Comparison of ENCODE assay signal across 8 cellular contexts in the genomic region with DNA sequence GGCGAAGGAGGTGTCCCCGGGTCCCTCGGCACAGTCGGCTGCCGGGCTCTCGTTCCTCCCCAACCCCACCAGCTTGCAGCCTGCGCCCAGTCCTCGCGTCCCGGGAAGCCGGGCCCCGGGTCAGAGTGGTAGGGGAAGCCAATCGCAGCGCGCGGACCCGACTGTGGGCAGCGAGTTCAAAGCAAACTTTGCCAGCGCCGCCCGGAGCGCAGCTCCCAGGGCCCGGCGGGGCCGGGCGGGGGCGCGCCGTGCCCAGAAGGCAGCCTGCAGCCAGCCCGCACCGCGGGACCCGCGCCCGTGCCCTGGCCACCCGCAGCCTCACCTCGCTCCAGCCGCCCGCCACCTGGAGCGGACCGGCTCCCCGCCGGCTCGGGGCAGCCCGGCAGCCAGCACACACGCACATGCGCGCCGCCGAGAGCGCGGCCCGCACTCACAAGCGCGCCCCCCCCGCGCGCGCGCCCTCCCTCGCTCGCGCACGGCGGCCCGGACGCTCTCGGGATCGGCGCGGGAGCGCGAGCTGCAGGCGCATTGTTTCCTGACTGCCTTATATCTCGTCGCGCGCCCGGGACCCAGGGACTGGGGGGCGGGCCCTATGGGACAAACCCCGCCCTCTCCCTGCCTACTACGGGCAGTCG. TPM values are rescaled to one million over a fixed set of nuclear protein-coding genes. Genes with fewer than 3 reads are reported as not detected.
A peak's percentile ranks its signal among the peaks of the same experiment; 100 is the strongest.
DNase-seq lines count a peak whose midpoint lies in the region; ATAC-seq and TF ChIP-seq lines count a peak whose summit lies in the region.

A gene with protein sequence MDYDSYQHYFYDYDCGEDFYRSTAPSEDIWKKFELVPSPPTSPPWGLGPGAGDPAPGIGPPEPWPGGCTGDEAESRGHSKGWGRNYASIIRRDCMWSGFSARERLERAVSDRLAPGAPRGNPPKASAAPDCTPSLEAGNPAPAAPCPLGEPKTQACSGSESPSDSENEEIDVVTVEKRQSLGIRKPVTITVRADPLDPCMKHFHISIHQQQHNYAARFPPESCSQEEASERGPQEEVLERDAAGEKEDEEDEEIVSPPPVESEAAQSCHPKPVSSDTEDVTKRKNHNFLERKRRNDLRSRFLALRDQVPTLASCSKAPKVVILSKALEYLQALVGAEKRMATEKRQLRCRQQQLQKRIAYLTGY (minus strand): TSS at position 432 of the 635 bp plus-strand sequence. CDS start 483 bp downstream, outside the sequence.

- no peak within 1 kb of the TSS for H3K9ac ChIP-seq in IMR-90 (ENCODE audit: low read depth, low read length)

- intact Hi-C loops in IMR-90 (cut with micrococcal nuclease) = loop anchor here (1.0 to 5.0 kb wide), 3 partner anchors 55 to 85 kb away; no protein-coding TSS in a partner anchor
- intact Hi-C loops in Right ventricle myocardium superior (cut with DNase I) = loop anchor here (2.0 kb wide), 1 partner anchor 85 kb away; no protein-coding TSS in a partner anchor
- intact Hi-C loops in ovary (cut with DNase I) = loop anchor here in 2 of 4 donors (5.0 kb wide), 1 partner anchor 84 kb away; no protein-coding TSS in a partner anchor

- H3K4me2 ChIP-seq in IMR-90 (ENCODE audit: low read depth, low read length) = peak within 1 kb of the TSS; percentile 92

- no peak within 1 kb of the TSS for H3K27ac Mint-ChIP-seq in activated naive CD4-positive, alpha-beta T cell treated with anti-CD3 and anti-CD28 coated beads, Interleukin-2, amount 10 ng/mL, durations not matched to agents 7 days and 5 days
- H3K27ac Mint-ChIP-seq in type B pancreatic cell = peak within 1 kb of the TSS; percentile 69

- no peak within 1 kb of the TSS for H2AK5ac ChIP-seq in IMR-90 (ENCODE audit: low read depth, low read length)

- H2AFZ ChIP-seq in IMR-90 (replicated peaks; ENCODE audit: low read length, poor library complexity) = peak within 1 kb of the TSS; percentile 81

- in situ Hi-C loops in IMR-90 (cut with MboI; ENCODE audit: low sequenced_read_pairs) = no loop called here

- DNase-seq in DMS53 treated with DMSO at 0.1 percent for 48 hours (lab: John Stamatoyannopoulos, UW; ENCODE audit: unreplicated experiment) (peak; percentile 83), IMR-90 (peak; percentile 60), SJSA1 (ENCODE audit: low read depth in 1 of 2, low spot score in 2 of 2) (peak; percentile 74 to 77), Right ventricle myocardium superior (peak; percentile 81), ovary (peak in 4 of 5 donors; percentile 17 to 59 (median 43)), type B pancreatic cell (ENCODE audit: extremely low spot score, unreplicated experiment) (peak; percentile 86)
- DNase-seq in activated naive CD4-positive, alpha-beta T cell treated with anti-CD3 and anti-CD28 coated beads, Interleukin-2, amount 10 ng/mL, durations not matched to agents 7 days and 5 days = peak; percentile 85

- H3K36me3 Mint-ChIP-seq in activated naive CD4-positive, alpha-beta T cell treated with anti-CD3 and anti-CD28 coated beads, Interleukin-2, amount 10 ng/mL, durations not matched to agents 7 days and 5 days = no peaks in the 10 kb centered on the region
- no peaks in the 10 kb centered on the region for H3K36me3 Mint-ChIP-seq in type B pancreatic cell

- dilution Hi-C loops in IMR-90 (cut with HindIII; ENCODE audit: low sequenced_read_pairs, unreplicated experiment) = no loop called here

- peaks cover 92% of the 10 kb centered on the region for H3K27me3 Mint-ChIP-seq in activated naive CD4-positive, alpha-beta T cell treated with anti-CD3 and anti-CD28 coated beads, Interleukin-2, amount 10 ng/mL, durations not matched to agents 7 days and 5 days
- peaks cover 30% of the 10 kb centered on the region for H3K27me3 Mint-ChIP-seq in type B pancreatic cell

- 0% methylated on average over 33 of the region's 83 CpGs; no CpG with 5 or more reads in 1 of the 2 experiments for WGBS in IMR-90 (ENCODE audit: extremely low coverage in 2 of 2, insufficient read length in 1 of 2), 2 experiments
- 0 to 1% (median 0%) methylated on average over 27 to 83 of the region's 83 CpGs for WGBS in ovary, 3 donors

- CTCF ChIA-PET in IMR-90 (lab: Yijun Ruan, JAX) = interaction anchor here (1.1 to 2.2 kb wide), 7 partner anchors 8 to 82 kb away, joined by 3 to 10 read pairs (median 4); no protein-coding TSS in a partner anchor
- CTCF ChIA-PET in activated naive CD4-positive, alpha-beta T cell treated with anti-CD3 and anti-CD28 coated beads, Interleukin-2, amount 10 ng/mL, durations not matched to agents 7 days and 5 days (lab: Charles Lee) = interaction anchor here (0.8 to 3.2 kb wide), 21 partner anchors 9 to 223 kb away, joined by 3 to 37 read pairs (median 5); no protein-coding TSS in a partner anchor

- peak within 1 kb of the TSS; percentile 75 for H3K4me3 Mint-ChIP-seq in activated naive CD4-positive, alpha-beta T cell treated with anti-CD3 and anti-CD28 coated beads, Interleukin-2, amount 10 ng/mL, durations not matched to agents 7 days and 5 days
- H3K4me3 Mint-ChIP-seq in type B pancreatic cell = peak within 1 kb of the TSS; percentile 91

- H2AK9ac ChIP-seq in IMR-90 (replicated peaks; ENCODE audit: low read depth, low read length, poor library complexity) = peak within 1 kb of the TSS; percentile 84

- H3K56ac ChIP-seq in IMR-90 (ENCODE audit: extremely low read depth, insufficient read depth, low read length) = no peak within 1 kb of the TSS

- TF ChIP-seq CTCF in IMR-90 (conservative IDR thresholded peaks at IDR 0.05; ENCODE audit: low read depth, low read length) (no peak), ovary (IDR thresholded peaks at IDR 0.05) (no peak), type B pancreatic cell (conservative IDR thresholded peaks at IDR 0.05) (no peak)

- H2BK20ac ChIP-seq in IMR-90 (ENCODE audit: low read depth, low read length) = no peak within 1 kb of the TSS

- H3K9me1 ChIP-seq in IMR-90 (ENCODE audit: insufficient read depth, low read length) = peaks cover 6% of the 10 kb centered on the region

- ATAC-seq in GM21526 (IDR thresholded peaks at IDR 0.05; ENCODE audit: low FRiP score, unreplicated experiment) (peak; percentile 71), IMR-90 (ENCODE audit: low read depth) (peak; percentile 67), Right ventricle myocardium superior (ENCODE audit: poor library complexity) (peak; percentile 86)

- H3K79me1 ChIP-seq in IMR-90 (ENCODE audit: low read depth in 1 of 2, low read length in 2 of 2) = no peaks in the 10 kb centered on the region

- no peak within 1 kb of the TSS for H2BK15ac ChIP-seq in IMR-90 (ENCODE audit: low read depth, low read length)

- no peak within 1 kb of the TSS for H4K5ac ChIP-seq in IMR-90 (ENCODE audit: low read depth, low read length)

- no peak within 1 kb of the TSS for H3K18ac ChIP-seq in IMR-90 (ENCODE audit: low read depth, low read length)

- no peak for TF ChIP-seq POLR2A in IMR-90 (IDR thresholded peaks at IDR 0.05; ENCODE audit: low read depth, low read length)
- TF ChIP-seq POLR2A in ovary (IDR thresholded peaks at IDR 0.05) = no peak

- BruUV-seq in IMR-90 (replicated peaks; lab: Mats Ljungman, UMichigan) = no TSS peak

- POLR2A ChIA-PET in IMR-90 (lab: Charles Lee; ENCODE audit: unreplicated experiment) = no interaction called here

- H3K4me3 ChIP-seq in IMR-90 (ENCODE audit: insufficient read depth, low read depth, low read length) (peak within 1 kb of the TSS; percentile 45), SJSA1 (peak within 1 kb of the TSS; percentile 82), ovary (peak within 1 kb of the TSS; percentile 32)

- no peak within 1 kb of the TSS for H2BK5ac ChIP-seq in IMR-90 (ENCODE audit: low read depth, low read length, poor library complexity, severe bottlenecking)

- H4K20me1 ChIP-seq in IMR-90 (ENCODE audit: insufficient read depth, low read length) = peaks cover 6% of the 10 kb centered on the region; the same call in 1 of the 2 replicates

- H4K8ac ChIP-seq in IMR-90 (ENCODE audit: low read depth in 2 of 2, low read length in 2 of 2) = no peak within 1 kb of the TSS

- H2BK120ac ChIP-seq in IMR-90 (ENCODE audit: low read depth, low read length) = no peak within 1 kb of the TSS

- no peak within 1 kb of the TSS for H4K91ac ChIP-seq in IMR-90 (ENCODE audit: insufficient read depth, low read depth, low read length)

- H3K14ac ChIP-seq in IMR-90 (replicated peaks; ENCODE audit: low read depth, low read length) = no peak within 1 kb of the TSS

- H3K9me3 ChIP-seq in IMR-90 (ENCODE audit: control insufficient read depth, insufficient read depth, low read length) = no peaks in the 10 kb centered on the region
- peaks cover 3% of the 10 kb centered on the region; the same call in 1 of the 2 replicates for H3K9me3 ChIP-seq in SJSA1 (replicated peaks)
- H3K9me3 ChIP-seq in ovary = no peaks in the 10 kb centered on the region

- TF ChIP-seq EP300 in ovary (IDR thresholded peaks at IDR 0.05) = no peak

- H3K27ac ChIP-seq in IMR-90 (ENCODE audit: insufficient read depth, low read length) = no peak within 1 kb of the TSS
- no peak within 1 kb of the TSS for H3K27ac ChIP-seq in SJSA1
- no peak within 1 kb of the TSS for H3K27ac ChIP-seq in ovary

- TF ChIP-seq RAD21 in IMR-90 (IDR thresholded peaks at IDR 0.05; ENCODE audit: low read length) = no peak

- H3K23ac ChIP-seq in IMR-90 (ENCODE audit: low read depth, low read length) = peak within 1 kb of the TSS; percentile 72; the same call in 1 of the 2 replicates

- peaks cover 22% of the 10 kb centered on the region for H3K27me3 ChIP-seq in IMR-90 (ENCODE audit: control insufficient read depth, insufficient read depth, low read length)
- no peaks in the 10 kb centered on the region for H3K27me3 ChIP-seq in SJSA1 (replicated peaks)
- no peaks in the 10 kb centered on the region for H3K27me3 ChIP-seq in ovary

- no peaks in the 10 kb centered on the region for H3K36me3 ChIP-seq in IMR-90 (ENCODE audit: control insufficient read depth, insufficient read depth, low read length)
- no peaks in the 10 kb centered on the region for H3K36me3 ChIP-seq in SJSA1
- H3K36me3 ChIP-seq in ovary = no peaks in the 10 kb centered on the region

- peaks cover 6% of the 10 kb centered on the region for H3K4me1 Mint-ChIP-seq in activated naive CD4-positive, alpha-beta T cell treated with anti-CD3 and anti-CD28 coated beads, Interleukin-2, amount 10 ng/mL, durations not matched to agents 7 days and 5 days
- H3K4me1 Mint-ChIP-seq in type B pancreatic cell (ENCODE audit: unreplicated experiment) = peaks cover 25% of the 10 kb centered on the region

- H3K9me3 Mint-ChIP-seq in activated naive CD4-positive, alpha-beta T cell treated with anti-CD3 and anti-CD28 coated beads, Interleukin-2, amount 10 ng/mL, durations not matched to agents 7 days and 5 days = no peaks in the 10 kb centered on the region
- no peaks in the 10 kb centered on the region for H3K9me3 Mint-ChIP-seq in type B pancreatic cell

- no peak within 1 kb of the TSS for H3K4ac ChIP-seq in IMR-90 (ENCODE audit: low read depth, low read length)

- H3K4me1 ChIP-seq in IMR-90 (ENCODE audit: control insufficient read depth, insufficient read depth, low read length) (peaks cover 7% of the 10 kb centered on the region; the same call in 1 of the 2 replicates), SJSA1 (replicated peaks) (peaks cover 36% of the 10 kb centered on the region), ovary (ENCODE audit: insufficient read depth) (peaks cover 10% of the 10 kb centered on the region)

RNA-seq across cellular contexts. Expression of the gene that starts here (rescaled TPM):
- total RNA-seq in IMR-90 (2012; rRNA removed) = 0.56 and 0.72 TPM in 2 replicates
- polyA plus RNA-seq in IMR-90 (2012; rRNA removed) = 0.75 and 0.87 TPM in 2 replicates
- polyA plus RNA-seq in IMR-90 (2012; cell fraction: cytosol; rRNA removed) = 0.42 and 0.52 TPM in 2 replicates
- polyA plus RNA-seq in IMR-90 (2012; cell fraction: nucleus; rRNA removed; ENCODE audit: low replicate concordance) = 0.36 and 0.41 TPM in 2 replicates
- total RNA-seq in SJSA1 (2014; rRNA removed; shearing (Covaris generic)) = 5.3 and 8.1 TPM in 2 replicates
- total RNA-seq in Right ventricle myocardium superior = 1.2 TPM
- 1 to 10 TPM in 3 of 7 donors, under 1 TPM in 3, not detected in 1; 0.24 to 4.8 (median 0.96) TPM for total RNA-seq in ovary
- polyA plus RNA-seq in ovary = 1 to 10 TPM in 1 of 2 donors, under 1 TPM in 1; 0.13 to 1.3 TPM
- total RNA-seq in type B pancreatic cell (ENCODE audit: low replicate concordance) = 19.5 and 36.5 TPM in 2 replicates

Comparison
In these comparisons a context has a peak if more than half of its experiments do, and no peak if none do; other contexts are left out.
1. Peak in DNase-seq, ATAC-seq, H3K4me3 ChIP-seq and H3K4me2 ChIP-seq in IMR-90; RNA of the gene not detected or under 1 TPM.
2. H3K4me3 ChIP-seq: peak in every context shown above with its lines; median percentile 82 in SJSA1; 45 in IMR-90; 32 in ovary.